14 cellular contexts compared by ENCODE assay signal in genomic region chr4:3226467-3226866, GRCh38. TPM values are rescaled to one million over a fixed set of nuclear protein-coding genes. Genes with fewer than 3 reads are reported as not detected.
DNase-seq lines count a peak whose midpoint lies in the region; ATAC-seq and TF ChIP-seq lines count a peak whose summit lies in the region.
"Had no signal": no experiment of that assay in that cellular context is flagged by ENCODE, and none has a peak within 500 bp of the region (broad histone marks: within the 10 kb centered on the region; RNA-seq: fewer than 3 reads in every experiment).

No MANE protein-coding gene starts in this region.

- no peaks in the 10 kb centered on the region for H3K9me3 Mint-ChIP-seq in progenitor cell of endocrine pancreas (ENCODE audit: low read depth)
- H3K9me3 Mint-ChIP-seq: neural progenitor cell had no signal

- H3K4me1 ChIP-seq in right cardiac atrium (ENCODE audit: control insufficient read depth, insufficient read depth, low read length) (no peaks in the 10 kb centered on the region), psoas muscle (peaks cover 11% of the 10 kb centered on the region), GM23248 (ENCODE audit: insufficient read depth) (no peaks in the 10 kb centered on the region)
- H3K4me1 ChIP-seq: neural progenitor cell had no signal

- no peak overlapping the region for H3K9ac ChIP-seq in GM23248
- H3K9ac ChIP-seq: BLaER1 treated with 17β-estradiol and CSF1 and Interleukin-3, amounts not matched to agents 10 nM and 100 nM; neural progenitor cell had no signal

- ATAC-seq in right cardiac atrium (peak; percentile 40 to 44), psoas muscle (no peak)
- ATAC-seq: K562 had no signal

- no peaks in the 10 kb centered on the region for H3F3A ChIP-seq in GM23248 (ENCODE audit: insufficient read depth)

- DNase-seq in HL-60 (ENCODE audit: low read depth in 1 of 2, low spot score in 1 of 2) (peak in 1 of 2 experiments; percentile 49), right cardiac atrium (peak in 1 of 3 donors; percentile 36), psoas muscle (peak; percentile 18 to 38), SW 1271 (lab: John Stamatoyannopoulos, UW) (no peak), GM23248 (no peak), SK-N-DZ (ENCODE audit: low spot score) (no peak), progenitor cell of endocrine pancreas (ENCODE audit: low spot score, unreplicated experiment) (no peak)
- DNase-seq: activated naive CD4-positive, alpha-beta T cell treated with Interleukin-2 at 50 U/mL for 16 hours; GF-D8; NCI-H2107 had no signal

- no peaks in the 10 kb centered on the region for H3K4me1 Mint-ChIP-seq in progenitor cell of endocrine pancreas (ENCODE audit: low read depth)
- H3K4me1 Mint-ChIP-seq: neural progenitor cell had no signal

- 75% methylated on average over 9 of the region's 9 CpGs for WGBS in right cardiac atrium
- 81 to 85% (median 85%) methylated on average over 9 of the region's 9 CpGs for WGBS in psoas muscle, 3 donors
- 74 to 82% methylated on average over 9 of the region's 9 CpGs for WGBS in GM23248 (ENCODE audit: low coverage in 1 of 2, low lambda C conversion rate in 2 of 2, missing lambda C conversion rate in 2 of 2), 2 experiments

- H3K27me3 ChIP-seq in HL-60 (ENCODE audit: insufficient read depth, poor library complexity, severe bottlenecking) (no peaks in the 10 kb centered on the region), right cardiac atrium (ENCODE audit: control insufficient read depth, insufficient read depth) (no peaks in the 10 kb centered on the region), psoas muscle (ENCODE audit: insufficient read depth in 3 of 3, low read length in 2 of 3) (no peaks in the 10 kb centered on the region), GM23248 (replicated peaks; ENCODE audit: insufficient read depth) (no peaks in the 10 kb centered on the region)
- H3K27me3 ChIP-seq: BLaER1 treated with 17β-estradiol and CSF1 and Interleukin-3, amounts not matched to agents 10 nM and 100 nM; neural progenitor cell had no signal

- H3K4me3 Mint-ChIP-seq in progenitor cell of endocrine pancreas (ENCODE audit: low read depth), result no peak overlapping the region
- H3K4me3 Mint-ChIP-seq: neural progenitor cell had no signal

- H3K4me3 ChIP-seq in HL-60 (replicated peaks; ENCODE audit: insufficient read depth, low read length) (no peak overlapping the region), right cardiac atrium (ENCODE audit: low read length) (no peak overlapping the region), psoas muscle (no peak overlapping the region), GM23248 (no peak overlapping the region)
- H3K4me3 ChIP-seq: BLaER1 treated with 17β-estradiol and CSF1 and Interleukin-3, amounts not matched to agents 10 nM and 100 nM; K562; neural progenitor cell had no signal

- no peak overlapping the region for H3K27ac Mint-ChIP-seq in progenitor cell of endocrine pancreas
- H3K27ac Mint-ChIP-seq: neural progenitor cell had no signal

- H3K4me2 ChIP-seq in GM23248 (ENCODE audit: unreplicated experiment), result no peak overlapping the region
- H3K4me2 ChIP-seq: neural progenitor cell had no signal

- H3K27me3 Mint-ChIP-seq in progenitor cell of endocrine pancreas, result no peaks in the 10 kb centered on the region

- no peaks in the 10 kb centered on the region for H3K79me2 ChIP-seq in GM23248 (ENCODE audit: insufficient read depth)

- peaks cover 21% of the 10 kb centered on the region for H3K36me3 Mint-ChIP-seq in progenitor cell of endocrine pancreas (ENCODE audit: insufficient read depth)

- H3K9me3 ChIP-seq in right cardiac atrium (ENCODE audit: control insufficient read depth, low read length), result no peaks in the 10 kb centered on the region
- H3K9me3 ChIP-seq in psoas muscle, result no peaks in the 10 kb centered on the region
- H3K9me3 ChIP-seq in GM23248 (ENCODE audit: low read depth), result no peaks in the 10 kb centered on the region
- H3K9me3 ChIP-seq: BLaER1 treated with 17β-estradiol and CSF1 and Interleukin-3, amounts not matched to agents 10 nM and 100 nM had no signal

- H3K27ac ChIP-seq in HL-60 (replicated peaks) (peak overlapping the region; percentile 18), VCaP (peak overlapping the region; percentile 14; the same call in 1 of the 2 replicates), right cardiac atrium (ENCODE audit: low read length) (no peak overlapping the region), psoas muscle (no peak overlapping the region), GM23248 (no peak overlapping the region)
- H3K27ac ChIP-seq: BLaER1 treated with 17β-estradiol and CSF1 and Interleukin-3, amounts not matched to agents 10 nM and 100 nM; neural progenitor cell had no signal

- H3K36me3 ChIP-seq in psoas muscle (ENCODE audit: insufficient read depth in 1 of 2, low read depth in 1 of 2), result peaks cover 0 to 89% of the 10 kb centered on the region in 2 donors
- H3K36me3 ChIP-seq in GM23248 (ENCODE audit: low read depth), result peaks cover 8% of the 10 kb centered on the region; the same call in 1 of the 2 replicates
- H3K36me3 ChIP-seq: neural progenitor cell had no signal

- in situ Hi-C loops in GM23248 (cut with MboI), result no loop called here

- TF ChIP-seq CTCF in HL-60 (IDR thresholded peaks at IDR 0.05; ENCODE audit: insufficient read depth, low read length), result no peak
- TF ChIP-seq CTCF in VCaP (conservative IDR thresholded peaks at IDR 0.05), result no peak
- no peak for TF ChIP-seq CTCF in psoas muscle (IDR thresholded peaks at IDR 0.05)
- TF ChIP-seq CTCF in progenitor cell of endocrine pancreas (IDR thresholded peaks at IDR 0.05; ENCODE audit: unreplicated experiment), result no peak

- no peaks in the 10 kb centered on the region for H3K9me2 ChIP-seq in GM23248 (ENCODE audit: insufficient read depth)

- H4K20me1 ChIP-seq in GM23248 (ENCODE audit: insufficient read depth), result no peaks in the 10 kb centered on the region

- intact Hi-C loops in right cardiac atrium (cut with DNase I), result no loop called here
- intact Hi-C loops in psoas muscle (cut with DNase I), result no loop called here

- H2AFZ ChIP-seq in GM23248, result no peak overlapping the region
- H2AFZ ChIP-seq: neural progenitor cell had no signal

RNA-seq across cellular contexts. Expression of gene MSANTD1, which starts 22.5 kb away (rescaled TPM):
- total RNA-seq in right cardiac atrium (under 1 TPM; 0.23 to 0.40 (median 0.34) TPM), psoas muscle (under 1 TPM; 0.25 to 0.94 (median 0.70) TPM), progenitor cell of endocrine pancreas (2.1 and 2.4 TPM in 2 replicates)
- polyA plus RNA-seq in right cardiac atrium (0.20 TPM), psoas muscle (under 1 TPM; 0.11 to 0.34 (median 0.27) TPM), GM23248 (2016; fragmentation: Nextera tagmentation; extraction: Ambion mirVana) (0.08 TPM in 1 of 2 replicates, not detected in the other)
- 2.1 TPM in 1 of 2 replicates, not detected in the other for total RNA-seq in GM23248 (2014; rRNA removed; shearing (Covaris generic))
- polyA plus RNA-seq in SK-N-DZ (2014; cell fraction: cytosol; rRNA removed), result 0.14 and 0.42 TPM in 2 replicates
- polyA plus RNA-seq in SK-N-DZ (2014; cell fraction: nucleus; rRNA removed), result 0.55 and 0.96 TPM in 2 replicates
- polyA plus RNA-seq: K562 had no signal

Comparison
In these comparisons a context has a peak if more than half of its experiments do, and no peak if none do; other contexts are left out.
1. DNase-seq: peak in psoas muscle (2 of 2); none in SW 1271 (0 of 2), GM23248 (single experiment), SK-N-DZ (single experiment) and progenitor cell of endocrine pancreas (single experiment).
2. H3K27ac ChIP-seq: peak in HL-60 (single experiment) and VCaP (single experiment); none in right cardiac atrium (single experiment), psoas muscle (single experiment) and GM23248 (single experiment).
3. ATAC-seq: peak in right cardiac atrium (2 of 2); none in psoas muscle (0 of 4).